In the genomic region with DNA sequence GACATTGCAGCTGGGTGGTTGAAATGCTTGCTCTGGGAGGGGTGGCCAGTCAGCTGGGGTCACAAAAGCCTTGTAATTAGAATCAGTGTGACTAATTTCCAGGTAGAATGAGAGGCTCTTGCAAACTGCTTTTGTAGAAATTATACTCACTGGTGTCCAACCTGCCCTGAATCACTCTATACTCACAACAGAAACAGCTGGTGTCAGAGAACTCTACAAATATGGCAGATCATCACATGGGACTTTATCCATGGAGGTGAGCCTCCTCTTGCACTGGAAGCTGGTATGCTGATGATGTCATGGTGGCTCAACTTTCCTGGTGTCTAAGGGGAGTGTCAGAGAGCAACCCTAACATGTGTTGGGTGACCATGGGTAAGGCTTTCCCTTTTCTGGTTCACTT, we compare ENCODE assay signal across 21 cellular contexts.
"Had no signal": no experiment of that assay in that cellular context is flagged by ENCODE, and none has a peak within 500 bp of the region (broad histone marks: within the 10 kb centered on the region; RNA-seq: fewer than 3 reads in every experiment).

No MANE protein-coding gene starts in this region.

- H3K36me3 ChIP-seq: gastroesophageal sphincter, heart right ventricle, lower lobe of right lung, pancreas, sigmoid colon, upper lobe of left lung had no signal

- H3K4me1 Mint-ChIP-seq: activated CD4-positive, alpha-beta T cell treated with anti-CD3 and anti-CD28 coated beads, Interleukin-2, amount 10 ng/mL, durations not matched to agents 24 days and 14 days; activated naive CD8-positive, alpha-beta T cell treated with anti-CD3 and anti-CD28 coated beads for 36 hours; central memory CD8-positive, alpha-beta T cell; stimulated activated naive CD8-positive, alpha-beta T cell treated with anti-CD3 and anti-CD28 coated beads, Interleukin-15, amount 100 ng/mL, for 72 hours had no signal

- H3K4me1 ChIP-seq: body of pancreas, pancreas, testis had no signal

- H3K36me3 Mint-ChIP-seq: activated naive CD8-positive, alpha-beta T cell treated with anti-CD3 and anti-CD28 coated beads for 36 hours; naive thymus-derived CD4-positive, alpha-beta T cell had no signal

- DNase-seq: activated CD4-positive, alpha-beta T cell treated with anti-CD3 and anti-CD28 coated beads, Interleukin-2, amount 10 ng/mL, durations not matched to agents 24 days and 14 days; activated CD4-positive, CD25-positive, alpha-beta regulatory T cell; activated CD8-positive, alpha-beta memory T cell treated with anti-CD3 and anti-CD28 coated beads, Interleukin-2, amount 50 U/mL, for 48 hours; activated naive CD8-positive, alpha-beta T cell treated with anti-CD3 and anti-CD28 coated beads for 36 hours; amygdala; body of pancreas; cortex of kidney; effector CD4-positive, alpha-beta T cell; heart right ventricle; left colon; lower lobe of right lung; naive thymus-derived CD4-positive, alpha-beta T cell; pancreas; sigmoid colon; stimulated activated CD4-positive, alpha-beta T cell treated with anti-CD3 and anti-CD28 coated beads, Interleukin-1b, Interleukin-23, amount 100 ng/mL, for 48 hours; stimulated activated naive CD8-positive, alpha-beta T cell treated with anti-CD3 and anti-CD28 coated beads, Interleukin-15, amount 100 ng/mL, for 72 hours; testis; upper lobe of left lung had no signal

- H3K9me3 ChIP-seq: body of pancreas, gastroesophageal sphincter, heart right ventricle, lower lobe of right lung, pancreas, sigmoid colon, testis, upper lobe of left lung had no signal

- H3K27me3 Mint-ChIP-seq: central memory CD8-positive, alpha-beta T cell had no signal

- H3K9me3 Mint-ChIP-seq: activated CD4-positive, alpha-beta T cell treated with anti-CD3 and anti-CD28 coated beads, Interleukin-2, amount 10 ng/mL, durations not matched to agents 24 days and 14 days; activated naive CD8-positive, alpha-beta T cell treated with anti-CD3 and anti-CD28 coated beads for 36 hours; activated T-helper 1 cell treated with anti-CD3 and anti-CD28 coated beads, Interleukin-12 subunit alpha, Interleukin-12 subunit beta, Interleukin-2, Interleukin-4 antibody, amounts not matched to agents 30 ng/mL and 10 ng/mL and 1 ng/mL, durations not matched to agents 14 hours and 24 hours and 36 hours; central memory CD8-positive, alpha-beta T cell; stimulated activated naive CD8-positive, alpha-beta T cell treated with anti-CD3 and anti-CD28 coated beads, Interleukin-15, amount 100 ng/mL, for 72 hours had no signal

- H3K4me3 ChIP-seq: body of pancreas, gastroesophageal sphincter, heart right ventricle, lower lobe of right lung, pancreas, sigmoid colon, testis, upper lobe of left lung had no signal

- H3K4me3 Mint-ChIP-seq: activated CD4-positive, alpha-beta T cell treated with anti-CD3 and anti-CD28 coated beads, Interleukin-2, amount 10 ng/mL, durations not matched to agents 24 days and 14 days; activated naive CD8-positive, alpha-beta T cell treated with anti-CD3 and anti-CD28 coated beads for 36 hours; activated T-helper 1 cell treated with anti-CD3 and anti-CD28 coated beads, Interleukin-12 subunit alpha, Interleukin-12 subunit beta, Interleukin-2, Interleukin-4 antibody, amounts not matched to agents 30 ng/mL and 10 ng/mL and 1 ng/mL, durations not matched to agents 14 hours and 24 hours and 36 hours; central memory CD8-positive, alpha-beta T cell; naive thymus-derived CD4-positive, alpha-beta T cell; stimulated activated naive CD8-positive, alpha-beta T cell treated with anti-CD3 and anti-CD28 coated beads, Interleukin-15, amount 100 ng/mL, for 72 hours had no signal

- ATAC-seq: body of pancreas; gastroesophageal sphincter; heart right ventricle; left colon; lower lobe of right lung; naive thymus-derived CD4-positive, alpha-beta T cell; pancreas; stimulated activated naive CD8-positive, alpha-beta T cell treated with anti-CD3 and anti-CD28 coated beads, Interleukin-15, amount 100 ng/mL, for 72 hours had no signal

- H3K27me3 ChIP-seq: body of pancreas, gastroesophageal sphincter, heart right ventricle, pancreas, sigmoid colon, testis, upper lobe of left lung had no signal
